ENCODE assay signal across 14 cellular contexts in genomic region chr2:86039178-86039962, GRCh38.
DNase-seq lines count a peak whose midpoint lies in the region; ATAC-seq, FAIRE-seq and TF ChIP-seq lines count a peak whose summit lies in the region.
"Had no signal": no experiment of that assay in that cellular context is flagged by ENCODE, and none has a peak within 500 bp of the region (broad histone marks: within the 10 kb centered on the region; RNA-seq: fewer than 3 reads in every experiment).

No MANE protein-coding gene starts in this region.

- no peak for TF ChIP-seq CTCF in CD4-positive, alpha-beta T cell (IDR thresholded peaks at IDR 0.05)
- TF ChIP-seq CTCF in brain (conservative IDR thresholded peaks at IDR 0.05): no peak
- no peak for TF ChIP-seq CTCF in omental fat pad (IDR thresholded peaks at IDR 0.05)
- TF ChIP-seq CTCF in prostate gland (IDR thresholded peaks at IDR 0.05): no peak

- H3K27me3 Mint-ChIP-seq in CD4-positive, alpha-beta T cell: peaks cover 5% of the 10 kb centered on the region
- no peaks in the 10 kb centered on the region for H3K27me3 Mint-ChIP-seq in brain

- H3K36me3 ChIP-seq in KOPT-K1 (ENCODE audit: insufficient read depth, low read length): peaks cover 62% of the 10 kb centered on the region
- H3K36me3 ChIP-seq in prostate gland: peaks cover 0 to 1% of the 10 kb centered on the region in 2 donors

- H3K9me3 ChIP-seq in CD4-positive, alpha-beta T cell (ENCODE audit: control insufficient read depth, low read length): no peaks in the 10 kb centered on the region
- no peaks in the 10 kb centered on the region for H3K9me3 ChIP-seq in KOPT-K1 (ENCODE audit: insufficient read depth, low read length, poor library complexity, severe bottlenecking)
- H3K9me3 ChIP-seq in prostate gland: no peaks in the 10 kb centered on the region
- H3K9me3 ChIP-seq: tibial artery had no signal

- CTCF ChIA-PET in CD4-positive, alpha-beta T cell (lab: Charles Lee): interaction anchor here (1.1 to 4.9 kb wide), 4 partner anchors 28 to 212 kb away, joined by 4 to 52 read pairs (median 14); partner anchors contain the start of gene ST3GAL5
- CTCF ChIA-PET in HEK293T (lab: Yijun Ruan, JAX): no interaction called here

- no peak overlapping the region for H3K4me3 ChIP-seq in prostate gland
- H3K4me3 ChIP-seq: tibial artery had no signal

- H3K27me3 ChIP-seq in CD4-positive, alpha-beta T cell (ENCODE audit: control insufficient read depth, insufficient read depth, low read length): no peaks in the 10 kb centered on the region
- H3K27me3 ChIP-seq in prostate gland (replicated peaks; ENCODE audit: insufficient read depth): no peaks in the 10 kb centered on the region
- H3K27me3 ChIP-seq: tibial artery had no signal

- H3K4me1 ChIP-seq in prostate gland (replicated peaks): no peaks in the 10 kb centered on the region

- intact Hi-C loops in CD4-positive, alpha-beta T cell (cut with DNase I, micrococcal nuclease): loop anchor here (2.0 to 5.0 kb wide), 5 partner anchors 42 to 213 kb away; partner anchors contain the start of genes IMMT (in 1 of the 2) and MRPL35 (in 1 of the 2)
- intact Hi-C loops in prostate gland (cut with DNase I): loop anchor here (5.0 kb wide), 2 partner anchors 33 to 42 kb away; no protein-coding TSS in a partner anchor

- no peak for TF ChIP-seq POLR2A in GM12891 (IDR thresholded peaks at IDR 0.05; ENCODE audit: low read depth, low read length)
- no peak for TF ChIP-seq POLR2A in prostate gland (IDR thresholded peaks at IDR 0.05)

- POLR2A ChIA-PET in CD4-positive, alpha-beta T cell (lab: Charles Lee): interaction anchor here (0.6 to 5.3 kb wide), 6 partner anchors 14 to 402 kb away, joined by 3 to 75 read pairs (median 3); partner anchors contain the start of genes KDM3A and ST3GAL5
- POLR2A ChIA-PET in HEK293T (lab: Yijun Ruan, JAX): no interaction called here

- H3K27ac ChIP-seq in CD4-positive, alpha-beta T cell (ENCODE audit: low read depth, low read length): peak overlapping the region; percentile 88
- H3K27ac ChIP-seq in KOPT-K1 (ENCODE audit: low read depth, low read length, poor library complexity, severe bottlenecking) (peak overlapping the region; percentile 94), prostate gland (no peak overlapping the region)

- peak overlapping the region; percentile 97 for H3K27ac Mint-ChIP-seq in CD4-positive, alpha-beta T cell
- peak overlapping the region in 3 of 5 experiments; percentile 41 to 98 (median 56) for H3K27ac Mint-ChIP-seq in brain

- ATAC-seq in CD4-positive, alpha-beta T cell (ENCODE audit: poor library complexity): peak; percentile 15
- ATAC-seq in omental fat pad (ENCODE audit: low FRiP score) (no peak), GM21825 (IDR thresholded peaks at IDR 0.05; ENCODE audit: unreplicated experiment) (no peak)

- H3K4me1 Mint-ChIP-seq in CD4-positive, alpha-beta T cell (ENCODE audit: low read depth): peaks cover 81% of the 10 kb centered on the region
- peaks cover 54% of the 10 kb centered on the region for H3K4me1 Mint-ChIP-seq in brain

- 91% methylated on average over 9 of the region's 9 CpGs for WGBS in prostate gland

- H3K4me3 Mint-ChIP-seq in CD4-positive, alpha-beta T cell: peak overlapping the region; percentile 43
- H3K4me3 Mint-ChIP-seq in brain: no peak overlapping the region

- H3K36me3 Mint-ChIP-seq in CD4-positive, alpha-beta T cell (ENCODE audit: low read depth): peaks cover 36% of the 10 kb centered on the region
- peaks cover 75% of the 10 kb centered on the region for H3K36me3 Mint-ChIP-seq in brain

- H3K9me3 Mint-ChIP-seq in CD4-positive, alpha-beta T cell: no peaks in the 10 kb centered on the region
- H3K9me3 Mint-ChIP-seq in brain: no peaks in the 10 kb centered on the region

- FAIRE-seq in GM12891 (lab: Jason Lieb, UNC): no peak

- DNase-seq in CD4-positive, alpha-beta T cell: peak in 4 of 10 experiments; percentile 15 to 55 (median 26)
- DNase-seq in omental fat pad (ENCODE audit: low spot score) (peak; percentile 10), GM12891 (ENCODE audit: insufficient read length, low spot score) (no peak), prostate gland (ENCODE audit: low spot score) (no peak), HEK293T (ENCODE audit: extremely low spot score) (no peak)
- DNase-seq: Calu3, cerebellar nuclear complex, islet precursor cell, NCI-H510A treated with DMSO at 0.1 percent for 48 hours, occipital lobe had no signal

TF ChIP-seq in GM12891, 5 proteins besides CTCF, POLR2A, EP300 and RAD21:
- TF ChIP-seq POLR2AphosphoS5 (IDR thresholded peaks at IDR 0.05; ENCODE audit: low read depth, low read length) (no peak), SPI1 (IDR thresholded peaks at IDR 0.05; ENCODE audit: low read depth, low read length) (no peak), POU2F2 (IDR thresholded peaks at IDR 0.05; ENCODE audit: low read depth, low read length) (no peak), TAF1 (IDR thresholded peaks at IDR 0.05; ENCODE audit: low read depth, low read length) (no peak), PAX5 (IDR thresholded peaks at IDR 0.05; ENCODE audit: insufficient read depth, low read length, severe bottlenecking) (no peak)

TF ChIP-seq in HEK293T, 16 proteins besides CTCF, POLR2A, EP300 and RAD21:
- TF ChIP-seq NFRKB (IDR thresholded peaks at IDR 0.05): no peak
- no peak for TF ChIP-seq BHLHE40 (IDR thresholded peaks at IDR 0.05; ENCODE audit: borderline replicate concordance)
- TF ChIP-seq, protein P1, sequence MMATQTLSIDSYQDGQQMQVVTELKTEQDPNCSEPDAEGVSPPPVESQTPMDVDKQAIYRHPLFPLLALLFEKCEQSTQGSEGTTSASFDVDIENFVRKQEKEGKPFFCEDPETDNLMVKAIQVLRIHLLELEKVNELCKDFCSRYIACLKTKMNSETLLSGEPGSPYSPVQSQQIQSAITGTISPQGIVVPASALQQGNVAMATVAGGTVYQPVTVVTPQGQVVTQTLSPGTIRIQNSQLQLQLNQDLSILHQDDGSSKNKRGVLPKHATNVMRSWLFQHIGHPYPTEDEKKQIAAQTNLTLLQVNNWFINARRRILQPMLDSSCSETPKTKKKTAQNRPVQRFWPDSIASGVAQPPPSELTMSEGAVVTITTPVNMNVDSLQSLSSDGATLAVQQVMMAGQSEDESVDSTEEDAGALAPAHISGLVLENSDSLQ (IDR thresholded peaks at IDR 0.05): no peak
- no peak for TF ChIP-seq ZNF384 (IDR thresholded peaks at IDR 0.05)
- no peak for TF ChIP-seq FOXM1 (IDR thresholded peaks at IDR 0.05; ENCODE audit: borderline replicate concordance)
- no peak for TF ChIP-seq LEF1 (IDR thresholded peaks at IDR 0.05; ENCODE audit: borderline replicate concordance)
- TF ChIP-seq FOXK2 (IDR thresholded peaks at IDR 0.05): no peak
- TF ChIP-seq CTBP1 (IDR thresholded peaks at IDR 0.05; ENCODE audit: borderline replicate concordance): no peak
- TF ChIP-seq SUZ12 (IDR thresholded peaks at IDR 0.05): no peak
- TF ChIP-seq SP1 (IDR thresholded peaks at IDR 0.05): no peak
- TF ChIP-seq TARDBP (IDR thresholded peaks at IDR 0.05): no peak
- TF ChIP-seq ELF4 (IDR thresholded peaks at IDR 0.05): no peak
- no peak for TF ChIP-seq FOXA1 (IDR thresholded peaks at IDR 0.05)
- no peak for TF ChIP-seq L3MBTL2 (conservative IDR thresholded peaks at IDR 0.05)

Comparison
In these comparisons a context has a peak if more than half of its experiments do, and no peak if none do; other contexts are left out.
1. H3K27ac ChIP-seq: peak in CD4-positive, alpha-beta T cell (single experiment) and KOPT-K1 (single experiment); none in prostate gland (0 of 2).